ENCODE assay signal across 11 cellular contexts in genomic region chr11:73651661-73652045, GRCh38.
"Had no signal": no experiment of that assay in that cellular context is flagged by ENCODE, and none has a peak within 500 bp of the region (broad histone marks: within the 10 kb centered on the region; RNA-seq: fewer than 3 reads in every experiment).

No MANE protein-coding gene starts in this region.

- H3K27ac ChIP-seq: adrenal gland, left ventricle myocardium inferior, neutrophil, SK-N-MC had no signal

- ATAC-seq: T-cell had no signal

- H3K27me3 Mint-ChIP-seq: T-cell had no signal

- DNase-seq: activated CD4-positive, alpha-beta T cell treated with anti-CD3 and anti-CD28 coated beads for 48 hours; activated naive CD4-positive, alpha-beta T cell; adrenal gland; left ventricle myocardium inferior; T-cell; trophoblast cell had no signal

- H3K9me3 ChIP-seq: adrenal gland, esophagus muscularis mucosa, left ventricle myocardium inferior, neutrophil had no signal

- H3K36me3 ChIP-seq: adrenal gland, left ventricle myocardium inferior, neutrophil had no signal

- H3K4me3 ChIP-seq: adrenal gland, esophagus muscularis mucosa, left ventricle myocardium inferior, SK-N-MC, smooth muscle cell had no signal

- H3K27ac Mint-ChIP-seq: activated T-helper 1 cell treated with anti-CD3 and anti-CD28 coated beads, Interleukin-12 subunit alpha, Interleukin-12 subunit beta, Interleukin-2, Interleukin-4 antibody, amounts not matched to agents 30 ng/mL and 10 ng/mL and 1 ng/mL, durations not matched to agents 14 hours and 24 hours and 36 hours had no signal

- H3K27me3 ChIP-seq: adrenal gland, esophagus muscularis mucosa had no signal

- H3K9me3 Mint-ChIP-seq: activated T-helper 1 cell treated with anti-CD3 and anti-CD28 coated beads, Interleukin-12 subunit alpha, Interleukin-12 subunit beta, Interleukin-2, Interleukin-4 antibody, amounts not matched to agents 30 ng/mL and 10 ng/mL and 1 ng/mL, durations not matched to agents 14 hours and 24 hours and 36 hours; T-cell had no signal

- H3K4me3 Mint-ChIP-seq: activated T-helper 1 cell treated with anti-CD3 and anti-CD28 coated beads, Interleukin-12 subunit alpha, Interleukin-12 subunit beta, Interleukin-2, Interleukin-4 antibody, amounts not matched to agents 30 ng/mL and 10 ng/mL and 1 ng/mL, durations not matched to agents 14 hours and 24 hours and 36 hours; T-cell had no signal
